8 cellular contexts compared by ENCODE assay signal in the genomic region with DNA sequence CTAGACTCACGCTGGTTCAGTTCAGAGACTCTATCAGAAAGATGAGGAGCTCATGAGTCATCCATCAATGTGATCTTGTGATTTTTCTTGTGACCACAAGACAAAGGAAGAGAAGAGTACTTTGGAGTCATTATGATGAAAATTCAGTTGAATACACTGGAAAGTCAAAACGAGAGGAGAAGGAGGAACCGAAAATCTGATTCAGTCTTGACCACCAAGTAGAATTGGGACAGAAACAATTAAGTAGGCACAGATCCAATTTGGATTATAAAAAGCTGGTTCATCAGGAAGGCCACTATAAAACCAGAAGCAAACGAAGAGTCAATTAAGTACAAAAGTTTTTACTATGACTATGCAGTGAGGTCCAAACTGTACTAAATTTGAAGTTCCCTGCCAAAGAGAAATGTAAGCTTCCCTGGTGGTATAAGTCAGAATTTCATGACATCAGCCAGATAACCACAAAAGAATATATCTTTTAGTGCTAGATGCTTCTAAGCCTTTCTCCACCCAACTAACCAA.
DNase-seq lines count a peak whose midpoint lies in the region; ATAC-seq and TF ChIP-seq lines count a peak whose summit lies in the region.

No MANE protein-coding gene starts in this region.

- ATAC-seq in GM18508 (IDR thresholded peaks at IDR 0.05; ENCODE audit: insufficient read depth, unreplicated experiment) (peak; percentile 44), HG02943 (IDR thresholded peaks at IDR 0.05; ENCODE audit: low read depth, unreplicated experiment) (peak; percentile 50)

- TF ChIP-seq CTCF in esophagus muscularis mucosa (IDR thresholded peaks at IDR 0.05) (no peak), transverse colon (IDR thresholded peaks at IDR 0.05) (peak in 1 of 5 experiments; percentile 14)

- H3K27me3 ChIP-seq in esophagus muscularis mucosa: no peaks in the 10 kb centered on the region
- H3K27me3 ChIP-seq in transverse colon: no peaks in the 10 kb centered on the region

- TF ChIP-seq POLR2A in esophagus muscularis mucosa (IDR thresholded peaks at IDR 0.05; ENCODE audit: low read depth) (no peak), transverse colon (IDR thresholded peaks at IDR 0.05) (no peak)

- in situ Hi-C loops in SK-MEL-5 (cut with HindIII; ENCODE audit: low pct_unique_long_range_greater_than_20kb, low sequenced_read_pairs): no loop called here
- in situ Hi-C loops in transverse colon (cut with MboI; ENCODE audit: low pct_ligation_motif_present in 1 of 4, low pct_unique_long_range_greater_than_20kb in 1 of 4, low sequenced_read_pairs in 3 of 4): no loop called here

- DNase-seq in A172 (ENCODE audit: low spot score): peak; percentile 84
- DNase-seq in SK-MEL-5 (ENCODE audit: low read depth, low spot score): peak; percentile 99
- peak; percentile 73 for DNase-seq in glomerular visceral epithelial cell (ENCODE audit: extremely low spot score)
- DNase-seq in esophagus muscularis mucosa (ENCODE audit: extremely low spot score): no peak
- no peak for DNase-seq in transverse colon
- DNase-seq in HuH-7 (ENCODE audit: low spot score): no peak

- TF ChIP-seq EP300 in esophagus muscularis mucosa (IDR thresholded peaks at IDR 0.05) (no peak), transverse colon (IDR thresholded peaks at IDR 0.05; ENCODE audit: low read depth) (no peak)

- no peak overlapping the region for H3K27ac ChIP-seq in esophagus muscularis mucosa (replicated peaks in 1 of 4)
- peak overlapping the region in 2 of 4 donors; percentile 1 to 31 for H3K27ac ChIP-seq in transverse colon

- no peak overlapping the region for H3K4me3 ChIP-seq in esophagus muscularis mucosa
- H3K4me3 ChIP-seq in transverse colon: no peak overlapping the region

- H3K9me3 ChIP-seq in esophagus muscularis mucosa (no peaks in the 10 kb centered on the region), transverse colon (no peaks in the 10 kb centered on the region)

- intact Hi-C loops in esophagus muscularis mucosa (cut with DNase I): no loop called here
- intact Hi-C loops in transverse colon (cut with DNase I; ENCODE audit: low total_unique reads): no loop called here

- WGBS in esophagus muscularis mucosa: 55% methylated on average over 4 of the region's 4 CpGs
- WGBS in transverse colon (ENCODE audit: low coverage in 1 of 2), 2 donors: 52 to 57% methylated on average over 4 of the region's 4 CpGs

- no peaks in the 10 kb centered on the region for H3K36me3 ChIP-seq in esophagus muscularis mucosa
- no peaks in the 10 kb centered on the region for H3K36me3 ChIP-seq in transverse colon

- H3K4me1 ChIP-seq in esophagus muscularis mucosa: no peaks in the 10 kb centered on the region
- H3K4me1 ChIP-seq in transverse colon: no peaks in the 10 kb centered on the region

Comparison
In these comparisons a context has a peak if more than half of its experiments do, and no peak if none do; other contexts are left out.
1. DNase-seq: peak in A172 (single experiment), SK-MEL-5 (single experiment) and glomerular visceral epithelial cell (single experiment); none in esophagus muscularis mucosa (single experiment), transverse colon (single experiment) and HuH-7 (single experiment).